In the genomic region with DNA sequence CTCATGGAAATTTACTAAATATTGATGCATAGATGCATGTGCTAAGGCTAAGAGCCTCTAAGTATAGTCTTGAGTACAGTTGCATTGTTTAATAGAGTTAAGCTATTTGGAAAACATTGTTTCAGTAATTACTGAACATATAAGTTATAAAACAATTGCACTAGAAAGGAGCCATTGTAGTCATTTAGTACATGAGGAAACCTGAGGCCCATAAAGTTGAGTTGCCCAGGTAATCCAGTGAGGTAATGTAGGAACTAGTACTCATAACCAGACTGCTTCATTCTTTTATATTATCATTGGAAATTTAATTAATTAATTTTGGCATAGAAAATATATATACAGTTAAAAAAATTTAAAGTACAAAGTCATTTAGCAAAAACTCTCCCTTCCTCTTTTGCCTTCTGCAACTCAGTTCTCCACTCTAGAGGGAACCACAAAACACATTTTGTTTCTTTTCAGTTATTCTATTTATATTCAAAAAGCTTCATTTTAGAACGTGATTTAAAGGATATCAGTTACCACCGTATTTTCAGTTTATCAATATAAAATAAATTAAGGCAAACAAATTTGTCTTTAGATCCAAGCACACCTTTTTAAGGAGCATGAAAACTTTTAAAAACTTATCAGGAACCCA, we compare ENCODE assay signal across 22 cellular contexts.
DNase-seq lines count a peak whose midpoint lies in the region; ATAC-seq and FAIRE-seq lines count a peak whose summit lies in the region.
"Had no signal": no experiment of that assay in that cellular context is flagged by ENCODE, and none has a peak within 500 bp of the region (broad histone marks: within the 10 kb centered on the region; RNA-seq: fewer than 3 reads in every experiment).

No MANE protein-coding gene starts in this region.

- peak overlapping the region in 2 of 10 experiments; percentile 0 to 26; a peak in 2 of 20 replicates for H3K4me3 ChIP-seq in BLaER1 treated with 17β-estradiol and CSF1 and Interleukin-3, amounts not matched to agents 10 nM and 100 nM
- H3K4me3 ChIP-seq: MG63, PC-9, SJSA1, tibial artery had no signal

- peak overlapping the region; percentile 25 to 74 (median 53); a peak in 17 of 22 replicates for H3K4me2 ChIP-seq in BLaER1 treated with 17β-estradiol and CSF1 and Interleukin-3, amounts not matched to agents 10 nM and 100 nM
- H3K4me2 ChIP-seq: PC-9 had no signal

- H3K27me3 ChIP-seq in BLaER1 treated with 17β-estradiol and CSF1 and Interleukin-3, amounts not matched to agents 10 nM and 100 nM: no peaks in the 10 kb centered on the region
- H3K27me3 ChIP-seq: brain microvascular endothelial cell, MG63, SJSA1, tibial artery had no signal

- peak overlapping the region in 5 of 11 experiments; percentile 22 to 50 (median 42); a peak in 9 of 22 replicates for H3K27ac ChIP-seq in BLaER1 treated with 17β-estradiol and CSF1 and Interleukin-3, amounts not matched to agents 10 nM and 100 nM
- H3K27ac ChIP-seq: brain microvascular endothelial cell, PC-9, SJSA1, tibial artery had no signal

- H3K4me1 ChIP-seq in BLaER1 treated with 17β-estradiol and CSF1 and Interleukin-3, amounts not matched to agents 10 nM and 100 nM: peaks cover 12 to 74% (median 48%) of the 10 kb centered on the region in 10 experiments; a peak in 19 of 20 replicates
- H3K4me1 ChIP-seq: SJSA1 had no signal

- peaks cover 0 to 12% (median 0%) of the 10 kb centered on the region in 11 experiments; a peak in 6 of 22 replicates for H3K9me3 ChIP-seq in BLaER1 treated with 17β-estradiol and CSF1 and Interleukin-3, amounts not matched to agents 10 nM and 100 nM (replicated peaks in 1 of 11)
- H3K9me3 ChIP-seq: MG63, SJSA1, tibial artery had no signal

- H3K36me3 ChIP-seq in BLaER1 treated with 17β-estradiol and CSF1 and Interleukin-3, amounts not matched to agents 10 nM and 100 nM: peaks cover 41 to 72% (median 44%) of the 10 kb centered on the region in 11 experiments
- H3K36me3 ChIP-seq: brain microvascular endothelial cell had no signal

- DNase-seq in GM19239 (ENCODE audit: insufficient read length, low spot score): no peak
- DNase-seq in NOMO-1 treated with DMSO at 0.1 percent for 48 hours (lab: John Stamatoyannopoulos, UW; ENCODE audit: unreplicated experiment): peak; percentile 42
- no peak for DNase-seq in NCI-H510A treated with DMSO at 0.1 percent for 48 hours (lab: John Stamatoyannopoulos, UW)
- DNase-seq in COR-L47 (lab: John Stamatoyannopoulos, UW): no peak
- DNase-seq: activated CD4-positive, CD25-positive, alpha-beta regulatory T cell; activated naive CD8-positive, alpha-beta T cell treated with anti-CD3 and anti-CD28 coated beads, Interleukin-2, amount 10 ng/mL, durations not matched to agents 7 days and 5 days; brain microvascular endothelial cell; foreskin fibroblast; MG63; naive B cell; NCI-H2029 treated with DMSO at 0.1 percent for 48 hours; NCI-H446; PC-9; stimulated activated naive CD4-positive, alpha-beta T cell; tibial artery had no signal

- no peak overlapping the region; a peak in 1 of 22 replicates for H3K9ac ChIP-seq in BLaER1 treated with 17β-estradiol and CSF1 and Interleukin-3, amounts not matched to agents 10 nM and 100 nM

- ATAC-seq in HG02885 (IDR thresholded peaks at IDR 0.05; ENCODE audit: poor library complexity, unreplicated experiment) (peak; percentile 35), GM21825 (IDR thresholded peaks at IDR 0.05; ENCODE audit: unreplicated experiment) (no peak), GM18498 (IDR thresholded peaks at IDR 0.05; ENCODE audit: unreplicated experiment) (no peak)
- ATAC-seq: sciatic nerve had no signal

- FAIRE-seq in GM19239 (lab: Jason Lieb, UNC): peak; percentile 61
- FAIRE-seq: H1 had no signal

- 0 out of 22 replicates have a peak, but pooled peaks cover 0 to 5% (median 0%) of the 10 kb centered on the region in 11 experiments for H4K20me1 ChIP-seq in BLaER1 treated with 17β-estradiol and CSF1 and Interleukin-3, amounts not matched to agents 10 nM and 100 nM
